1 cellular context compared by ENCODE assay signal in genomic region chr20:38726849-38727601, GRCh38.
TF ChIP-seq lines count a peak whose summit lies in the region.

No MANE protein-coding gene starts in this region.

TF ChIP-seq in HepG2, 621 proteins besides CTCF, POLR2A, EP300 and RAD21 (continued from another document):
- TF ChIP-seq CEBPZ (IDR thresholded peaks at IDR 0.05; ENCODE audit: low read length), result no peak
- TF ChIP-seq ZNF564 (CRISPR knock-in tag; IDR thresholded peaks at IDR 0.05), result no peak
- TF ChIP-seq AHR (CRISPR knock-in tag; IDR thresholded peaks at IDR 0.05), result no peak
- TF ChIP-seq REXO4 (CRISPR knock-in tag; IDR thresholded peaks at IDR 0.05; ENCODE audit: borderline replicate concordance), result no peak
- TF ChIP-seq HES4 (CRISPR knock-in tag; IDR thresholded peaks at IDR 0.05; ENCODE audit: borderline replicate concordance), result peak; percentile 41; the same call in 1 of the 2 replicates
- TF ChIP-seq ZNF674 (CRISPR knock-in tag; IDR thresholded peaks at IDR 0.05; ENCODE audit: low read depth), result no peak
- 0 out of 2 replicates have a peak, but pooled peaks have one; percentile 87 for TF ChIP-seq NBN (conservative IDR thresholded peaks at IDR 0.05)
- no peak for TF ChIP-seq ZNF205 (CRISPR knock-in tag; IDR thresholded peaks at IDR 0.05)
- TF ChIP-seq THYN1 (CRISPR knock-in tag; IDR thresholded peaks at IDR 0.05; ENCODE audit: borderline replicate concordance, low read depth), result no peak
- no peak for TF ChIP-seq MAFG (CRISPR knock-in tag; IDR thresholded peaks at IDR 0.05)
- TF ChIP-seq RCOR2 (CRISPR knock-in tag; IDR thresholded peaks at IDR 0.05), result no peak
- no peak for TF ChIP-seq ZNF280D (CRISPR knock-in tag; IDR thresholded peaks at IDR 0.05)
- no peak for TF ChIP-seq ATF7 (IDR thresholded peaks at IDR 0.05)
- TF ChIP-seq ATF7 (CRISPR knock-in tag; IDR thresholded peaks at IDR 0.05), result no peak
- TF ChIP-seq PRPF4 (IDR thresholded peaks at IDR 0.05; ENCODE audit: low read depth, low read length, poor library complexity, severe bottlenecking), result no peak
- no peak for TF ChIP-seq ZUFSP (CRISPR knock-in tag; IDR thresholded peaks at IDR 0.05; ENCODE audit: borderline replicate concordance)
- TF ChIP-seq KDM2A (CRISPR knock-in tag; IDR thresholded peaks at IDR 0.05; ENCODE audit: borderline replicate concordance, low read depth), result no peak
- no peak for TF ChIP-seq HNRNPK (IDR thresholded peaks at IDR 0.05; ENCODE audit: low read depth, low read length, poor library complexity, severe bottlenecking)
- TF ChIP-seq ZNF646 (CRISPR knock-in tag; IDR thresholded peaks at IDR 0.05), result no peak
- no peak for TF ChIP-seq ZNF720 (CRISPR knock-in tag; IDR thresholded peaks at IDR 0.05)
- 0 out of 2 replicates have a peak, but pooled peaks have one; percentile 17 for TF ChIP-seq ZFY (CRISPR knock-in tag; IDR thresholded peaks at IDR 0.05)
- no peak for TF ChIP-seq U2AF2 (IDR thresholded peaks at IDR 0.05; ENCODE audit: low read depth, low read length)
- TF ChIP-seq ZNF207 (IDR thresholded peaks at IDR 0.05; ENCODE audit: borderline replicate concordance), result no peak
- no peak for TF ChIP-seq NFATC3 (CRISPR knock-in tag; IDR thresholded peaks at IDR 0.05)
- 0 out of 4 replicates have a peak, but pooled peaks of 1 of the 2 experiments have one; percentile 31 for TF ChIP-seq HMGXB4 (CRISPR knock-in tag; IDR thresholded peaks at IDR 0.05; ENCODE audit: borderline replicate concordance in 1 of 2, low read depth in 1 of 2)
- TF ChIP-seq SRSF4 (IDR thresholded peaks at IDR 0.05; ENCODE audit: low read depth, low read length, poor library complexity, severe bottlenecking), result no peak
- no peak for TF ChIP-seq BCLAF1 (IDR thresholded peaks at IDR 0.05)
- TF ChIP-seq ZBTB20 (CRISPR knock-in tag; IDR thresholded peaks at IDR 0.05; ENCODE audit: borderline replicate concordance, low read depth), result no peak
TF ChIP-seq in HepG2: peak in this region for 32.
